Comparison of ENCODE assay signal across 9 cellular contexts in the genomic region with DNA sequence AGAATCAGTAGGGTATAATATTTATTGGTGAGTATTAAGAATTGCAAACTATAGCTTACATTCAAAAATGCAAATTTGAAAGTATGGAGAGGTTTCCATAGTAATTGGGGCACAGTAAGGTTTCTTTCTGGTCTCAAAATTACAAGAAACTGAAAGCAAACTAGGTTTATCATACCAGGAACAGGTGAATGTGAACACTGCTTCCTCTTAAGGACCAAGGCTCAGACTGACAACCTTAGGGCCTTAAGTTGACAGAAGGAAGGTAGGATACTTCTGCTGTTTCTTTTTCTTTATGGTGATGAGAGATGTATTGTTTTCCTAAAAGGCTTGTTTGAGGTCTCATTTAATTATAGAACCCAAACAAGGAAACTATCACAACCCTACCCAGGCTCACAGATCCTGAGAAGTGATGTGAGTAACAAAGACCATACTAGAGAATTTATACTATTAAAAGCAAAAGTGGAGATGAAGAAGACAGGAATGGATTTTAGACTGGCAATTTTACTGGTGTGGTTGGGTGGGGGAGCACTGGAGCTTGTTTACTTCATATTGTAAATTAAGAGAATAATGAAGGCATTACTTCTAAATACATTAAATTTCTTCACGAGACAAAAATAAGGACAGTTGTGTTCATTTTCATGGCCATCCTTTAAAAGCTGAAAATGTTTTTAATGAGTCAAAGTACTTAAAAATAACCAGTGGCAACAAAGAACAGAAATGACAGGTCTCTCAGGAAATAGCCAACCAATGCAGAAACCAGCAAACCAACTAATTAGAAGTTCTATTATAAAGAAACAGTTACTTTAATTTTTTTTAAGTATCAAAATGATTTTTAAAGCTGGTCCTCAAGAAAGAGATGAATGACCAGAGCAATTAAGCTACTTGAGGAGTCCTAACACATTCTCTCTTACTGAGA.
DNase-seq lines count a peak whose midpoint lies in the region; ATAC-seq and TF ChIP-seq lines count a peak whose summit lies in the region.
"Had no signal": no experiment of that assay in that cellular context is flagged by ENCODE, and none has a peak within 500 bp of the region (broad histone marks: within the 10 kb centered on the region; RNA-seq: fewer than 3 reads in every experiment).

No MANE protein-coding gene starts in this region.

- TF ChIP-seq CTCF in GM12864 (IDR thresholded peaks at IDR 0.05; ENCODE audit: low read depth, low read length, missing control alignments) (no peak), GM20000 (IDR thresholded peaks at IDR 0.05; ENCODE audit: extremely low read depth, missing control alignments) (no peak), WERI-Rb-1 (IDR thresholded peaks at IDR 0.05; ENCODE audit: low read depth, low read length) (no peak)

- peaks cover 26% of the 10 kb centered on the region for H3K4me1 Mint-ChIP-seq in memory B cell

- H3K36me3 Mint-ChIP-seq in memory B cell: peaks cover 11% of the 10 kb centered on the region

- peaks cover 38% of the 10 kb centered on the region for H3K36me3 ChIP-seq in WERI-Rb-1

- DNase-seq in GM12864 (ENCODE audit: low read depth): peak; percentile 71
- peak; percentile 48 for DNase-seq in GM20000 (ENCODE audit: low spot score)
- DNase-seq in memory B cell (ENCODE audit: low spot score in 2 of 2): peak in 1 of 2 donors; percentile 12
- DNase-seq in stimulated activated CD4-positive, alpha-beta T cell treated with anti-CD3 and anti-CD28 coated beads, Interleukin-4, amount 100 ng/mL, for 4 hours: no peak
- DNase-seq in NCI-H2107 (lab: John Stamatoyannopoulos, UW): no peak
- DNase-seq in WERI-Rb-1: no peak
- DNase-seq: NCI-H2171 treated with DMSO at 0.1 percent for 48 hours had no signal

- no peaks in the 10 kb centered on the region for H3K27me3 Mint-ChIP-seq in memory B cell

- no peak overlapping the region for H3K4me3 Mint-ChIP-seq in memory B cell

- ATAC-seq in HG03520 (IDR thresholded peaks at IDR 0.05; ENCODE audit: unreplicated experiment) (peak; percentile 64), memory B cell (ENCODE audit: low read depth) (peak; percentile 91), GM19397 (IDR thresholded peaks at IDR 0.05; ENCODE audit: unreplicated experiment) (no peak)

- H3K27me3 ChIP-seq in WERI-Rb-1 (ENCODE audit: insufficient read depth, low read depth, severe bottlenecking): no peaks in the 10 kb centered on the region

- H3K27ac ChIP-seq in WERI-Rb-1: no peak overlapping the region

- peak overlapping the region; percentile 29; the same call in 1 of the 2 replicates for H3K4me3 ChIP-seq in GM12864 (ENCODE audit: low read depth, low read length)
- no peak overlapping the region for H3K4me3 ChIP-seq in WERI-Rb-1 (ENCODE audit: low read depth, low read length)

- H3K9me3 Mint-ChIP-seq in memory B cell: no peaks in the 10 kb centered on the region

- no peaks in the 10 kb centered on the region for H3K9me3 ChIP-seq in WERI-Rb-1 (ENCODE audit: severe bottlenecking)

- H3K27ac Mint-ChIP-seq in memory B cell: peak overlapping the region; percentile 83

Comparison
In these comparisons a context has a peak if more than half of its experiments do, and no peak if none do; other contexts are left out.
1. DNase-seq: peak in GM12864 (single experiment) and GM20000 (single experiment); none in stimulated activated CD4-positive, alpha-beta T cell treated with anti-CD3 and anti-CD28 coated beads, Interleukin-4, amount 100 ng/mL, for 4 hours (0 of 2), NCI-H2107 (single experiment) and WERI-Rb-1 (single experiment).